Comparison of ENCODE assay signal across 27 cellular contexts in genomic region chr18:29096380-29096779, GRCh38.
A peak's percentile ranks its signal among the peaks of the same experiment; 100 is the strongest.
DNase-seq lines count a peak whose midpoint lies in the region; ATAC-seq and TF ChIP-seq lines count a peak whose summit lies in the region.
"Had no signal": no experiment of that assay in that cellular context is flagged by ENCODE, and none has a peak within 500 bp of the region (broad histone marks: within the 10 kb centered on the region; RNA-seq: fewer than 3 reads in every experiment).

No MANE protein-coding gene starts in this region.

- ATAC-seq in HG02981 (IDR thresholded peaks at IDR 0.05; ENCODE audit: unreplicated experiment) (no peak), GM18511 (IDR thresholded peaks at IDR 0.05; ENCODE audit: unreplicated experiment) (no peak)
- ATAC-seq: activated T-cell treated with anti-CD3 and anti-CD28 coated beads, Interleukin-2, amount 50 U/mL, for 4 hours; gastroesophageal sphincter; left ventricle myocardium superior; stimulated activated naive CD8-positive, alpha-beta T cell treated with anti-CD3 and anti-CD28 coated beads, Interleukin-15, Interleukin-2, amounts not matched to agents 100 U/mL and 50 U/mL, for 24 hours; WTC11 had no signal

- no peaks in the 10 kb centered on the region for H3K9me3 Mint-ChIP-seq in immature natural killer cell
- H3K9me3 Mint-ChIP-seq in glutamatergic neuron (ENCODE audit: unreplicated experiment): no peaks in the 10 kb centered on the region
- H3K9me3 Mint-ChIP-seq: WTC11 had no signal

- H3K27ac Mint-ChIP-seq in immature natural killer cell (peak overlapping the region in 1 of 6 donors; percentile 27), glutamatergic neuron (ENCODE audit: unreplicated experiment) (no peak overlapping the region)
- H3K27ac Mint-ChIP-seq: activated CD4-positive, alpha-beta T cell treated with anti-CD3 and anti-CD28 coated beads, Interleukin-2, amount 10 ng/mL, durations not matched to agents 7 days and 5 days; naive B cell; WTC11 had no signal

- H3K27me3 Mint-ChIP-seq in immature natural killer cell (ENCODE audit: low read depth in 3 of 3) (peaks cover 0 to 5% (median 2%) of the 10 kb centered on the region in 3 donors), glutamatergic neuron (ENCODE audit: unreplicated experiment) (no peaks in the 10 kb centered on the region)
- H3K27me3 Mint-ChIP-seq: activated CD4-positive, alpha-beta T cell treated with anti-CD3 and anti-CD28 coated beads, Interleukin-2, amount 10 ng/mL, durations not matched to agents 7 days and 5 days; naive B cell had no signal

- H3K4me3 Mint-ChIP-seq in immature natural killer cell (peak overlapping the region; percentile 34 to 67 (median 53)), glutamatergic neuron (ENCODE audit: unreplicated experiment) (no peak overlapping the region)
- H3K4me3 Mint-ChIP-seq: activated CD4-positive, alpha-beta T cell treated with anti-CD3 and anti-CD28 coated beads, Interleukin-2, amount 10 ng/mL, durations not matched to agents 7 days and 5 days; activated T-cell treated with anti-CD3 and anti-CD28 coated beads, Interleukin-2, amount 50 U/mL, for 4 hours; naive B cell; WTC11 had no signal

- no peak overlapping the region for H3K27ac ChIP-seq in caudate nucleus (ENCODE audit: low read depth, low read length)
- H3K27ac ChIP-seq: C4-2B, gastroesophageal sphincter, SK-N-MC, testis, uterus had no signal

- TF ChIP-seq CTCF in glutamatergic neuron (IDR thresholded peaks at IDR 0.05; ENCODE audit: partially characterized antibody, unreplicated experiment): no peak

- peaks cover 21 to 26% of the 10 kb centered on the region in 2 donors for H3K4me1 Mint-ChIP-seq in immature natural killer cell
- no peaks in the 10 kb centered on the region for H3K4me1 Mint-ChIP-seq in glutamatergic neuron (ENCODE audit: low read depth, unreplicated experiment)
- H3K4me1 Mint-ChIP-seq: activated CD4-positive, alpha-beta T cell treated with anti-CD3 and anti-CD28 coated beads, Interleukin-2, amount 10 ng/mL, durations not matched to agents 7 days and 5 days; naive B cell had no signal

- H3K36me3 Mint-ChIP-seq in immature natural killer cell (no peaks in the 10 kb centered on the region), glutamatergic neuron (ENCODE audit: unreplicated experiment) (no peaks in the 10 kb centered on the region)
- H3K36me3 Mint-ChIP-seq: naive B cell, WTC11 had no signal

- DNase-seq in CMK (ENCODE audit: low read depth) (peak; percentile 25), Kasumi-1 (lab: John Stamatoyannopoulos, UW) (peak; percentile 78 to 89), OCI-M1 (lab: John Stamatoyannopoulos, UW) (peak; percentile 68), immature natural killer cell (peak; percentile 9 to 19 (median 16)), caudate nucleus (lab: John Stamatoyannopoulos, UW) (no peak), glutamatergic neuron (no peak)
- DNase-seq: activated CD4-positive, alpha-beta T cell treated with anti-CD3 and anti-CD28 coated beads, Interleukin-2, amount 10 ng/mL, durations not matched to agents 7 days and 5 days; activated gamma-delta T cell treated with Interleukin-2 at 50 U/mL for 16 hours; activated T-cell treated with anti-CD3 and anti-CD28 coated beads, Interleukin-2, amount 50 U/mL, for 4 hours; EL; GOT3; left ventricle myocardium superior; MG63; naive B cell; NCI-H524; NK-92 treated with Interleukin-12 subunit alpha and Interleukin-12 subunit beta, amount 100 ng/mL, for 24 hours; occipital lobe; stimulated activated CD4-positive, alpha-beta T cell treated with anti-CD3 and anti-CD28 coated beads, Interleukin-15, amount 100 ng/mL, for 24 hours; stimulated activated naive CD8-positive, alpha-beta T cell treated with anti-CD3 and anti-CD28 coated beads, Interleukin-15, Interleukin-2, amounts not matched to agents 100 U/mL and 50 U/mL, for 24 hours; testis; uterus had no signal

Comparison
In these comparisons a context has a peak if more than half of its experiments do, and no peak if none do; other contexts are left out.
1. DNase-seq: peak in CMK (single experiment), Kasumi-1 (2 of 2), OCI-M1 (single experiment) and immature natural killer cell (3 of 3); none in caudate nucleus (0 of 61) and glutamatergic neuron (single experiment).